15 cellular contexts compared by ENCODE assay signal in genomic region chr2:42573256-42573655, GRCh38. TPM values are rescaled to one million over a fixed set of nuclear protein-coding genes. Genes with fewer than 3 reads are reported as not detected.
DNase-seq lines count a peak whose midpoint lies in the region; ATAC-seq and TF ChIP-seq lines count a peak whose summit lies in the region.
"Had no signal": no experiment of that assay in that cellular context is flagged by ENCODE, and none has a peak within 500 bp of the region (broad histone marks: within the 10 kb centered on the region; RNA-seq: fewer than 3 reads in every experiment).

No MANE protein-coding gene starts in this region.

- peaks cover 13% of the 10 kb centered on the region for H3K27me3 Mint-ChIP-seq in GM23338 (ENCODE audit: insufficient read depth, low read depth, poor library complexity)
- H3K27me3 Mint-ChIP-seq: CD4-positive, CD25-positive, alpha-beta regulatory T cell had no signal

- H3K4me3 ChIP-seq in GM23338 (no peak overlapping the region), Peyer's patch (no peak overlapping the region), thymus (ENCODE audit: low read length) (peak overlapping the region; percentile 27), gastrocnemius medialis (no peak overlapping the region)
- H3K4me3 ChIP-seq: BLaER1 treated with 17β-estradiol and CSF1 and Interleukin-3, amounts not matched to agents 10 nM and 100 nM; GM12878; GM23248 had no signal

- TF ChIP-seq POLR2A in Peyer's patch (IDR thresholded peaks at IDR 0.05) = no peak
- TF ChIP-seq POLR2A in gastrocnemius medialis (IDR thresholded peaks at IDR 0.05) = no peak

- WGBS in thymus = 98% methylated on average over 2 of the region's 2 CpGs

- H4K20me1 ChIP-seq in GM23338 (replicated peaks; ENCODE audit: insufficient read depth) = peaks cover 46% of the 10 kb centered on the region

- H3K4me1 Mint-ChIP-seq in GM23338 = peaks cover 12% of the 10 kb centered on the region

- ATAC-seq in GM23338 (no peak), gastrocnemius medialis (no peak)
- ATAC-seq: GM12878 had no signal

- H3K79me2 ChIP-seq in GM23338 (replicated peaks; ENCODE audit: insufficient read depth) = peaks cover 92% of the 10 kb centered on the region

- no peak overlapping the region for H3K27ac Mint-ChIP-seq in GM23338

- H3K36me3 Mint-ChIP-seq in GM23338 (ENCODE audit: low read depth) = peaks cover 86% of the 10 kb centered on the region

- TF ChIP-seq CTCF in GM23338 (conservative IDR thresholded peaks at IDR 0.05; ENCODE audit: low read depth in 2 of 2) (no peak), Peyer's patch (IDR thresholded peaks at IDR 0.05) (no peak), gastrocnemius medialis (IDR thresholded peaks at IDR 0.05 in 4 of 5, conservative IDR thresholded peaks at IDR 0.05 in 1 of 5) (no peak)

- H3K4me1 ChIP-seq in GM23338 (ENCODE audit: insufficient read depth) (peaks cover 10% of the 10 kb centered on the region), Peyer's patch (peaks cover 0 to 11% (median 0%) of the 10 kb centered on the region in 4 donors), thymus (ENCODE audit: control insufficient read depth, insufficient read depth, low read length) (peaks cover 15% of the 10 kb centered on the region), gastrocnemius medialis (peaks cover 7 to 21% of the 10 kb centered on the region in 2 donors)

- in situ Hi-C loops in gastrocnemius medialis (cut with MboI; ENCODE audit: low sequenced_read_pairs in 4 of 4) = no loop called here

- DNase-seq in activated effector memory CD4-positive, alpha-beta T cell treated with anti-CD3 and anti-CD28 coated beads, Interleukin-2, amount 50 U/mL, for 16 hours = peak; percentile 17
- no peak for DNase-seq in activated effector memory CD4-positive, alpha-beta T cell treated with Interleukin-2 at 50 U/mL for 16 hours
- DNase-seq in GM23338 (ENCODE audit: low spot score) (no peak), Peyer's patch (peak in 2 of 3 donors; percentile 6 to 11), substantia nigra (lab: John Stamatoyannopoulos, UW) (no peak), gastrocnemius medialis (no peak)
- DNase-seq: ACHN; Calu3; CD4-positive, CD25-positive, alpha-beta regulatory T cell; DMS 273 treated with DMSO at 0.1 percent for 48 hours; GM23248; H7 had no signal

- 0 out of 2 replicates have a peak, but pooled peaks cover 10% of the 10 kb centered on the region for H3F3A ChIP-seq in GM23338 (replicated peaks; ENCODE audit: low read depth)

- H3K36me3 ChIP-seq in GM23338 (ENCODE audit: insufficient read depth) = peaks cover 50% of the 10 kb centered on the region
- H3K36me3 ChIP-seq in Peyer's patch = peaks cover 0 to 16% (median 0%) of the 10 kb centered on the region in 3 donors
- peaks cover 28% of the 10 kb centered on the region for H3K36me3 ChIP-seq in thymus (ENCODE audit: control insufficient read depth, insufficient read depth)
- H3K36me3 ChIP-seq in gastrocnemius medialis = peaks cover 0 to 11% of the 10 kb centered on the region in 2 donors

- H3K9me3 ChIP-seq in Peyer's patch (no peaks in the 10 kb centered on the region), thymus (ENCODE audit: control insufficient read depth) (no peaks in the 10 kb centered on the region), gastrocnemius medialis (no peaks in the 10 kb centered on the region)
- H3K9me3 ChIP-seq: BLaER1 treated with 17β-estradiol and CSF1 and Interleukin-3, amounts not matched to agents 10 nM and 100 nM had no signal

- no peak overlapping the region for H2AFZ ChIP-seq in GM23338
- H2AFZ ChIP-seq: GM23248 had no signal

- H3K9me3 Mint-ChIP-seq in GM23338 = no peaks in the 10 kb centered on the region

- peak overlapping the region; percentile 52; the same call in 1 of the 2 replicates for H3K27ac ChIP-seq in GM23338 (ENCODE audit: low read depth)
- H3K27ac ChIP-seq in Peyer's patch = no peak overlapping the region
- no peak overlapping the region for H3K27ac ChIP-seq in thymus (ENCODE audit: low read depth)
- no peak overlapping the region for H3K27ac ChIP-seq in substantia nigra (ENCODE audit: low read depth, low read length, poor library complexity, severe bottlenecking)
- no peak overlapping the region for H3K27ac ChIP-seq in gastrocnemius medialis
- H3K27ac ChIP-seq: BLaER1 treated with 17β-estradiol and CSF1 and Interleukin-3, amounts not matched to agents 10 nM and 100 nM; GM23248 had no signal

- intact Hi-C loops in gastrocnemius medialis (cut with DNase I; ENCODE audit: low total_unique reads) = no loop called here

- H3K9me2 ChIP-seq in GM23338 (ENCODE audit: insufficient read depth) = no peaks in the 10 kb centered on the region

- no peak overlapping the region for H3K4me3 Mint-ChIP-seq in GM23338

- H3K27me3 ChIP-seq in GM23338 (ENCODE audit: insufficient read depth) = no peaks in the 10 kb centered on the region
- H3K27me3 ChIP-seq in Peyer's patch = no peaks in the 10 kb centered on the region
- no peaks in the 10 kb centered on the region for H3K27me3 ChIP-seq in thymus (ENCODE audit: control insufficient read depth, insufficient read depth)
- no peaks in the 10 kb centered on the region for H3K27me3 ChIP-seq in gastrocnemius medialis
- H3K27me3 ChIP-seq: BLaER1 treated with 17β-estradiol and CSF1 and Interleukin-3, amounts not matched to agents 10 nM and 100 nM had no signal

- no peak overlapping the region for H3K4me2 ChIP-seq in GM23338
- H3K4me2 ChIP-seq: BLaER1 treated with 17β-estradiol and CSF1 and Interleukin-3, amounts not matched to agents 10 nM and 100 nM had no signal

TF ChIP-seq in GM23338, 12 proteins besides CTCF, POLR2A, EP300 and RAD21 (continues in another document):
- TF ChIP-seq ZNF462 (CRISPR knock-in tag; IDR thresholded peaks at IDR 0.05) (no peak), ZNF331 (CRISPR knock-in tag; IDR thresholded peaks at IDR 0.05; ENCODE audit: low read depth) (no peak), ZNF114 (CRISPR knock-in tag; IDR thresholded peaks at IDR 0.05) (no peak), EZH2phosphoT487 (IDR thresholded peaks at IDR 0.05; ENCODE audit: unreplicated experiment) (no peak), STAT1 (IDR thresholded peaks at IDR 0.05; ENCODE audit: unreplicated experiment) (no peak)

RNA-seq across cellular contexts. Expression of gene MTA3, which starts 4.8 kb away (rescaled TPM):
- 145 and 162 TPM in 2 replicates for total RNA-seq in GM23338 (2014; rRNA removed; shearing (Covaris generic))
- polyA plus RNA-seq in GM23338 (2016; fragmentation: Nextera tagmentation; extraction: Ambion mirVana) = 202 and 208 TPM in 2 replicates
- 10 to 100 TPM; 20.0 to 87.5 (median 34.2) TPM for total RNA-seq in Peyer's patch
- polyA plus RNA-seq in thymus = 64.9 TPM
- total RNA-seq in gastrocnemius medialis = 10 to 100 TPM in 2 of 4 donors, 1 to 10 TPM in 2; 6.6 to 21.6 (median 9.5) TPM

Comparison
In these comparisons a context has a peak if more than half of its experiments do, and no peak if none do; other contexts are left out.
1. DNase-seq: peak in activated effector memory CD4-positive, alpha-beta T cell treated with anti-CD3 and anti-CD28 coated beads, Interleukin-2, amount 50 U/mL, for 16 hours (single experiment) and Peyer's patch (2 of 3); none in activated effector memory CD4-positive, alpha-beta T cell treated with Interleukin-2 at 50 U/mL for 16 hours (single experiment), GM23338 (single experiment), substantia nigra (0 of 49) and gastrocnemius medialis (0 of 2).